Comparison of ENCODE assay signal across 8 cellular contexts in the genomic region with DNA sequence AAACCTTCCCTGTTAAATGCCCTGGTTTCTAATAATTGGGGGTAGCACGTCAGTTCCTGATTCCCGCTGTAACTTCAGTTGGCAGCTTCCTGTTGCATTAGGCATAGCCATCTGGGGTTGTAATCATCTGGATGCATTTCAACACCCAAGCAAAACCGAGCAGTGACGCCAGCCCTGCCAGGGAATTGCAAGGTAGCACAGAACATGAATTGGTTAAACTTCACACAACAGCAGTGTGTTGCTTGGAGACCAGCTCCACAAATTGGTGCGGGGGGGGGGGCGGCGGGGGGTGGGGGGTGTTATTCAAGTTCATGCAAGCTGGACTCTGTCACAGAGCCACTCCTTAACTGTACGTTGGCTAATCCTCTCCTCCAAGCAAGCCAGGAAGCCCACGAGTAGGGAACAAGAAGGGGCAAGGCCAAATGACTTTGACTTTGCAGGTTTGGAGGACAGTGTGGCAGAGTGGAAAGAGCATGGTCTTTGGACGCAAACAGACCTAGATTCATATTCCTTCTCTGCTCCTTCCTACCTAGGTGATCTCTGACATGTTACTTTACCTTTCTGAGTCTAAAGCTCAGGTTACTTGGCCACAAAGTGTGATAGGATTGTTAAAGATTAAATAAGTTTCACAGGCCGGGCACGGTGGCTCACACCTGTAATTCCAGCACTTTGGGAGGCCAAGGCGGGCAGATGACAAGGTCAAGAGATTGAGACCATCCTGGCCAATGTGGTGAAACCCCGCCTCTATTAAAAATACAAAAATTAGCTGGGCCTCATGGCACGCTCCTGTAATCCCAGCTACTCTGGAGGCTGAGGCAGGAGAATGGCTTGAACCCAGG. TPM values are rescaled to one million over a fixed set of nuclear protein-coding genes. Genes with fewer than 3 reads are reported as not detected.
A peak's percentile ranks its signal among the peaks of the same experiment; 100 is the strongest.
DNase-seq lines count a peak whose midpoint lies in the region; ATAC-seq, FAIRE-seq and TF ChIP-seq lines count a peak whose summit lies in the region.

No MANE protein-coding gene starts in this region.

- peak overlapping the region; percentile 51 for H3K27ac Mint-ChIP-seq in activated CD4-positive, alpha-beta T cell treated with anti-CD3 and anti-CD28 coated beads, Interleukin-2, amount 10 ng/mL, durations not matched to agents 24 days and 14 days
- no peak overlapping the region for H3K27ac Mint-ChIP-seq in activated CD4-positive, alpha-beta memory T cell treated with anti-CD3 and anti-CD28 coated beads, Interleukin-2, amount 10 ng/mL, durations not matched to agents 7 days and 5 days

- H3K4me2 ChIP-seq in PC-3 (ENCODE audit: low read length), result peak overlapping the region; percentile 21; the same call in 1 of the 2 replicates

- H3K27me3 Mint-ChIP-seq in activated CD4-positive, alpha-beta T cell treated with anti-CD3 and anti-CD28 coated beads, Interleukin-2, amount 10 ng/mL, durations not matched to agents 24 days and 14 days, result no peaks in the 10 kb centered on the region
- H3K27me3 Mint-ChIP-seq in activated CD4-positive, alpha-beta memory T cell treated with anti-CD3 and anti-CD28 coated beads, Interleukin-2, amount 10 ng/mL, durations not matched to agents 7 days and 5 days, result no peaks in the 10 kb centered on the region

- CTCF ChIA-PET in PC-3 (lab: Charles Lee), result no interaction called here
- CTCF ChIA-PET in activated CD4-positive, alpha-beta memory T cell treated with anti-CD3 and anti-CD28 coated beads, Interleukin-2, amount 10 ng/mL, durations not matched to agents 7 days and 5 days (lab: Charles Lee), result interaction anchor here (0.6 kb wide), 2 partner anchors 157 to 782 kb away, joined by 3 to 5 read pairs; no protein-coding TSS in a partner anchor

- no peak overlapping the region for H3K4me3 ChIP-seq in PC-3 (ENCODE audit: low read length)
- H3K4me3 ChIP-seq in duodenal mucosa (ENCODE audit: low read depth in 1 of 2, low read length in 2 of 2), result no peak overlapping the region
- H3K4me3 ChIP-seq in mucosa of descending colon, result no peak overlapping the region

- intact Hi-C loops in activated CD4-positive, alpha-beta T cell treated with anti-CD3 and anti-CD28 coated beads, Interleukin-2, amount 10 ng/mL, durations not matched to agents 24 days and 14 days (cut with micrococcal nuclease), result loop anchor here (10.0 kb wide), 1 partner anchor 495 kb away; no protein-coding TSS in a partner anchor
- intact Hi-C loops in PC-3 (cut with micrococcal nuclease), result no loop called here
- intact Hi-C loops in mucosa of descending colon (cut with DNase I, micrococcal nuclease), result no loop called here

- POLR2A ChIA-PET in PC-3 (lab: Charles Lee; ENCODE audit: unreplicated experiment), result no interaction called here
- POLR2A ChIA-PET in activated CD4-positive, alpha-beta memory T cell treated with anti-CD3 and anti-CD28 coated beads, Interleukin-2, amount 10 ng/mL, durations not matched to agents 7 days and 5 days (lab: Charles Lee), result interaction anchor here (1.7 kb wide), 1 partner anchor 12 kb away, joined by 4 read pairs; no protein-coding TSS in a partner anchor

- no peak for DNase-seq in activated CD4-positive, alpha-beta T cell treated with anti-CD3 and anti-CD28 coated beads, Interleukin-2, amount 10 ng/mL, durations not matched to agents 24 days and 14 days
- no peak for DNase-seq in activated CD4-positive, alpha-beta T cell treated with anti-CD3 and anti-CD28 coated beads for 1 hour
- peak; percentile 53 for DNase-seq in PC-3
- DNase-seq in mucosa of descending colon, result peak; percentile 86 to 89 (median 87)
- peak; percentile 62 for DNase-seq in urothelium cell line (ENCODE audit: low spot score)
- DNase-seq in activated naive CD4-positive, alpha-beta T cell treated with Interleukin-2 at 50 U/mL for 16 hours, result no peak
- no peak for DNase-seq in activated CD4-positive, alpha-beta memory T cell treated with anti-CD3 and anti-CD28 coated beads, Interleukin-2, amount 10 ng/mL, durations not matched to agents 7 days and 5 days

- peaks cover 27% of the 10 kb centered on the region for H3K4me1 Mint-ChIP-seq in activated CD4-positive, alpha-beta T cell treated with anti-CD3 and anti-CD28 coated beads, Interleukin-2, amount 10 ng/mL, durations not matched to agents 24 days and 14 days
- H3K4me1 Mint-ChIP-seq in activated CD4-positive, alpha-beta memory T cell treated with anti-CD3 and anti-CD28 coated beads, Interleukin-2, amount 10 ng/mL, durations not matched to agents 7 days and 5 days, result peaks cover 40% of the 10 kb centered on the region

- no peaks in the 10 kb centered on the region for H3K9me3 ChIP-seq in PC-3 (ENCODE audit: low read length)
- H3K9me3 ChIP-seq in duodenal mucosa (ENCODE audit: control insufficient read depth in 1 of 2, low read length in 2 of 2), result no peaks in the 10 kb centered on the region
- no peaks in the 10 kb centered on the region for H3K9me3 ChIP-seq in mucosa of descending colon

- TF ChIP-seq CTCF in PC-3 (conservative IDR thresholded peaks at IDR 0.05; ENCODE audit: low read depth, low read length) (no peak), mucosa of descending colon (IDR thresholded peaks at IDR 0.05) (no peak)

- no peak overlapping the region for H3K4me3 Mint-ChIP-seq in activated CD4-positive, alpha-beta T cell treated with anti-CD3 and anti-CD28 coated beads, Interleukin-2, amount 10 ng/mL, durations not matched to agents 24 days and 14 days
- no peak overlapping the region for H3K4me3 Mint-ChIP-seq in activated CD4-positive, alpha-beta memory T cell treated with anti-CD3 and anti-CD28 coated beads, Interleukin-2, amount 10 ng/mL, durations not matched to agents 7 days and 5 days

- H3K9me3 Mint-ChIP-seq in activated CD4-positive, alpha-beta T cell treated with anti-CD3 and anti-CD28 coated beads, Interleukin-2, amount 10 ng/mL, durations not matched to agents 24 days and 14 days, result no peaks in the 10 kb centered on the region
- H3K9me3 Mint-ChIP-seq in activated CD4-positive, alpha-beta memory T cell treated with anti-CD3 and anti-CD28 coated beads, Interleukin-2, amount 10 ng/mL, durations not matched to agents 7 days and 5 days, result no peaks in the 10 kb centered on the region

- H3F3A ChIP-seq in PC-3 (ENCODE audit: low read length, unreplicated experiment), result no peaks in the 10 kb centered on the region

- H3K27me3 ChIP-seq in PC-3 (ENCODE audit: low read length) (no peaks in the 10 kb centered on the region), duodenal mucosa (ENCODE audit: control insufficient read depth in 1 of 2, insufficient read depth in 2 of 2, low read length in 2 of 2) (no peaks in the 10 kb centered on the region)

- H3K27ac ChIP-seq in PC-3 (ENCODE audit: low read length), result no peak overlapping the region
- peak overlapping the region; percentile 85 for H3K27ac ChIP-seq in duodenal mucosa (ENCODE audit: low read depth, low read length)

- ATAC-seq in PC-3, result peak; percentile 61
- peak; percentile 89 for ATAC-seq in mucosa of descending colon

- FAIRE-seq in urothelium cell line (lab: Jason Lieb, UNC), result no peak

- H3K79me2 ChIP-seq in PC-3 (ENCODE audit: low read length), result no peaks in the 10 kb centered on the region

- no peaks in the 10 kb centered on the region for H3K4me1 ChIP-seq in PC-3 (ENCODE audit: insufficient read depth, low read length)
- H3K4me1 ChIP-seq in duodenal mucosa (ENCODE audit: control insufficient read depth in 1 of 2, insufficient read depth in 2 of 2, low read length in 2 of 2), result peaks cover 15 to 26% of the 10 kb centered on the region in 2 donors
- peaks cover 11% of the 10 kb centered on the region for H3K4me1 ChIP-seq in mucosa of descending colon (ENCODE audit: low read depth)

- no peaks in the 10 kb centered on the region for H4K20me1 ChIP-seq in PC-3 (ENCODE audit: low read length)

- no peaks in the 10 kb centered on the region for H3K36me3 ChIP-seq in PC-3 (ENCODE audit: low read depth, low read length)
- peaks cover 0 to 6% of the 10 kb centered on the region in 2 donors for H3K36me3 ChIP-seq in duodenal mucosa (ENCODE audit: control insufficient read depth in 1 of 2, insufficient read depth in 2 of 2, low read length in 2 of 2)
- H3K36me3 ChIP-seq in mucosa of descending colon (ENCODE audit: low read depth), result no peaks in the 10 kb centered on the region

- peaks cover 57% of the 10 kb centered on the region for H3K36me3 Mint-ChIP-seq in activated CD4-positive, alpha-beta T cell treated with anti-CD3 and anti-CD28 coated beads, Interleukin-2, amount 10 ng/mL, durations not matched to agents 24 days and 14 days (ENCODE audit: low read depth)
- peaks cover 54% of the 10 kb centered on the region for H3K36me3 Mint-ChIP-seq in activated CD4-positive, alpha-beta memory T cell treated with anti-CD3 and anti-CD28 coated beads, Interleukin-2, amount 10 ng/mL, durations not matched to agents 7 days and 5 days (ENCODE audit: low read depth)

- H2AFZ ChIP-seq in PC-3 (ENCODE audit: low read length), result peak overlapping the region; percentile 23; the same call in 1 of the 2 replicates

- no peak overlapping the region for H3K9ac ChIP-seq in PC-3 (ENCODE audit: low read length)
- peak overlapping the region; percentile 9 to 32 for H3K9ac ChIP-seq in duodenal mucosa (ENCODE audit: low read depth in 1 of 2, low read length in 2 of 2)

- no TSS peak for BruUV-seq in PC-3 (replicated peaks; lab: Mats Ljungman, UMichigan)

- H3K9me2 ChIP-seq in PC-3 (replicated peaks; ENCODE audit: low read length), result no peaks in the 10 kb centered on the region

RNA-seq across cellular contexts. Expression of gene LAX1, which starts 4.7 kb away (rescaled TPM):
- total RNA-seq in activated CD4-positive, alpha-beta T cell treated with anti-CD3 and anti-CD28 coated beads, Interleukin-2, amount 10 ng/mL, durations not matched to agents 24 days and 14 days, result 13.4 and 15.1 TPM in 2 replicates
- total RNA-seq in PC-3 (2014; rRNA removed) (not detected in 2 replicates), mucosa of descending colon (1 to 10 TPM; 1.1 to 2.6 (median 1.5) TPM)
- total RNA-seq in activated CD4-positive, alpha-beta memory T cell treated with anti-CD3 and anti-CD28 coated beads, Interleukin-2, amount 10 ng/mL, durations not matched to agents 7 days and 5 days, result 10 to 100 TPM; 22.7 to 23.2 TPM

RNA-seq across cellular contexts. Expression of gene ZBED6, which starts 25.7 kb away (rescaled TPM):
- total RNA-seq in activated CD4-positive, alpha-beta T cell treated with anti-CD3 and anti-CD28 coated beads, Interleukin-2, amount 10 ng/mL, durations not matched to agents 24 days and 14 days, result 19.1 and 21.1 TPM in 2 replicates
- total RNA-seq in PC-3 (2014; rRNA removed) (12.9 and 13.1 TPM in 2 replicates), mucosa of descending colon (10 to 100 TPM; 23.9 to 33.7 (median 27.2) TPM)
- 10 to 100 TPM; 18.4 to 19.5 TPM for total RNA-seq in activated CD4-positive, alpha-beta memory T cell treated with anti-CD3 and anti-CD28 coated beads, Interleukin-2, amount 10 ng/mL, durations not matched to agents 7 days and 5 days

RNA-seq across cellular contexts. Expression of gene ZC3H11A, which starts 25.7 kb away (rescaled TPM):
- 82.1 and 83.9 TPM in 2 replicates for total RNA-seq in activated CD4-positive, alpha-beta T cell treated with anti-CD3 and anti-CD28 coated beads, Interleukin-2, amount 10 ng/mL, durations not matched to agents 24 days and 14 days
- total RNA-seq in PC-3 (2014; rRNA removed) (64.6 and 77.9 TPM in 2 replicates), mucosa of descending colon (10 to 100 TPM; 60.6 to 91.9 (median 61.4) TPM)
- 100 to 1,000 TPM in 1 of 2 experiments, 10 to 100 TPM in 1; 99.1 to 101 TPM for total RNA-seq in activated CD4-positive, alpha-beta memory T cell treated with anti-CD3 and anti-CD28 coated beads, Interleukin-2, amount 10 ng/mL, durations not matched to agents 7 days and 5 days

Comparison
In these comparisons a context has a peak if more than half of its experiments do, and no peak if none do; other contexts are left out.
1. DNase-seq: peak in PC-3 (single experiment), mucosa of descending colon (3 of 3) and urothelium cell line (single experiment); none in activated CD4-positive, alpha-beta T cell treated with anti-CD3 and anti-CD28 coated beads, Interleukin-2, amount 10 ng/mL, durations not matched to agents 24 days and 14 days (single experiment), activated CD4-positive, alpha-beta T cell treated with anti-CD3 and anti-CD28 coated beads for 1 hour (single experiment), activated naive CD4-positive, alpha-beta T cell treated with Interleukin-2 at 50 U/mL for 16 hours (single experiment) and activated CD4-positive, alpha-beta memory T cell treated with anti-CD3 and anti-CD28 coated beads, Interleukin-2, amount 10 ng/mL, durations not matched to agents 7 days and 5 days (single experiment).